Comparison of ENCODE assay signal across 2 cellular contexts in the genomic region with DNA sequence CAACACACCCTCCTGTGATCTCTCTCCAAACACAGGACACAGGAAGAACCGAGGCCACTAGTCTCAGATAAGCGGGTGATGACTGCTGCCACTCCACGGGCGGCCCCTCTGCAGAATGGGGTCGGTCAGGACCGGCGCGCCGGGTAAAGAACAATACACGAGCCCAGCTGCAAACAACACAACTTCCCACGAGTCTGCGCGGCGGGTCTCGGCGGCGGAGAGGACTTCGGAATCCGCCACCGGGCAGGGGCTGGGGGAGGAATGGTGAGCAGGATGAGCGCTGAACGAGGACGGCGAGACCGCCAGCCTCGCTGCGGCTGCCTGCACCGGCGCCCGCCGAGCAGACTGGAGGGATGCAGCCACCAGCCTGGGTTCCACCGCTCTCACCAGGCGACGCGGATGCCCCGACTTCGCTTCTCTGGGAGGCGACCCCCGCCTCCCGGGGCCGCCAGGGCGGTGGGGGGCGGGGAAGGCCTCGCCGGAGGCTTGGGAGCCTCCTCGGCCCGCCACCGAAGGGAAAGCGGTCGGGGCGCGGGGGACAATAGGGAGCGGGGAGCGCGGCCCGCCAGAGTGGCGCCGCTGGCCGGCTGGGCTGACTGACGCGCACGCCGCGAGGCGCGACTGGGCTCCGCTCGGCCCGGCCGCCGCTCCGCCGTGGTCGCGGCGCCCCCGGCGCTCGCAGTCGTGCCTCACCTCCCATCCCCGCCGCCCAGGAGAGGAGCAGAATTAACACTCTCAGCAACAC.
A peak's percentile ranks its signal among the peaks of the same experiment; 100 is the strongest.
TF ChIP-seq lines count a peak whose summit lies in the region.

No MANE protein-coding gene starts in this region.

TF ChIP-seq in HCT116, 20 proteins besides CTCF, POLR2A, EP300 and RAD21:
- TF ChIP-seq ZFX (IDR thresholded peaks at IDR 0.05) (peak; percentile 80), TCF7L2 (IDR thresholded peaks at IDR 0.05; ENCODE audit: borderline replicate concordance, extremely low read depth, insufficient read depth, insufficient read length) (no peak), SIN3A (IDR thresholded peaks at IDR 0.05; ENCODE audit: low read depth) (0 out of 2 replicates have a peak, but pooled peaks have one; percentile 17)
TF ChIP-seq in HCT116: peak in this region for 2.

TF ChIP-seq in HepG2, 621 proteins besides CTCF, POLR2A, EP300 and RAD21 (continues in another document):
- TF ChIP-seq ADNP (CRISPR knock-in tag; IDR thresholded peaks at IDR 0.05) (no peak), IKZF1 (IDR thresholded peaks at IDR 0.05) (no peak), ZBTB3 (CRISPR knock-in tag; IDR thresholded peaks at IDR 0.05; ENCODE audit: borderline replicate concordance, low read depth) (no peak), ZNF703 (CRISPR knock-in tag; IDR thresholded peaks at IDR 0.05; ENCODE audit: borderline replicate concordance) (no peak), MEF2D (CRISPR knock-in tag; IDR thresholded peaks at IDR 0.05) (0 out of 2 replicates have a peak, but pooled peaks have one; percentile 34), FOXK1 (CRISPR knock-in tag; IDR thresholded peaks at IDR 0.05; ENCODE audit: borderline replicate concordance, low read depth) (peak; percentile 32; the same call in 1 of the 2 replicates), SALL1 (CRISPR knock-in tag; IDR thresholded peaks at IDR 0.05) (peak; percentile 38; the same call in 1 of the 2 replicates), RBFOX2 (IDR thresholded peaks at IDR 0.05; ENCODE audit: low read depth, low read length) (peak; percentile 81), POLR2AphosphoS5 (IDR thresholded peaks at IDR 0.05; ENCODE audit: low read depth, low read length) (peak; percentile 32; the same call in 1 of the 2 replicates), NFATC3 (CRISPR knock-in tag; IDR thresholded peaks at IDR 0.05) (0 out of 2 replicates have a peak, but pooled peaks have one; percentile 57), ZNF550 (CRISPR knock-in tag; IDR thresholded peaks at IDR 0.05; ENCODE audit: borderline replicate concordance) (no peak), ZNF614 (CRISPR knock-in tag; IDR thresholded peaks at IDR 0.05; ENCODE audit: borderline replicate concordance) (no peak), KLF15 (CRISPR knock-in tag; IDR thresholded peaks at IDR 0.05; ENCODE audit: borderline replicate concordance) (no peak), ZNF598 (CRISPR knock-in tag; IDR thresholded peaks at IDR 0.05; ENCODE audit: borderline replicate concordance) (peak; percentile 27; the same call in 1 of the 2 replicates), HOXD1 (CRISPR knock-in tag; IDR thresholded peaks at IDR 0.05) (no peak), SIX4 (CRISPR knock-in tag; IDR thresholded peaks at IDR 0.05) (no peak), ZNF644 (CRISPR knock-in tag; IDR thresholded peaks at IDR 0.05; ENCODE audit: low read depth) (no peak), ZNF20 (CRISPR knock-in tag; IDR thresholded peaks at IDR 0.05) (0 out of 2 replicates have a peak, but pooled peaks have one; percentile 44), ETV5 (CRISPR knock-in tag; IDR thresholded peaks at IDR 0.05; ENCODE audit: borderline replicate concordance) (no peak), ZNF367 (CRISPR knock-in tag; IDR thresholded peaks at IDR 0.05; ENCODE audit: borderline replicate concordance) (no peak), NPAS2 (CRISPR knock-in tag; IDR thresholded peaks at IDR 0.05; ENCODE audit: borderline replicate concordance) (no peak), MATR3 (CRISPR knock-in tag; IDR thresholded peaks at IDR 0.05) (no peak), ZSCAN30 (CRISPR knock-in tag; IDR thresholded peaks at IDR 0.05) (no peak), THAP11 (CRISPR knock-in tag; IDR thresholded peaks at IDR 0.05) (no peak), ZNF557 (CRISPR knock-in tag; IDR thresholded peaks at IDR 0.05) (no peak), ZNF235 (CRISPR knock-in tag; IDR thresholded peaks at IDR 0.05; ENCODE audit: borderline replicate concordance) (0 out of 2 replicates have a peak, but pooled peaks have one; percentile 8), ZNF660 (CRISPR knock-in tag; IDR thresholded peaks at IDR 0.05; ENCODE audit: borderline replicate concordance, low read depth) (no peak)
- TF ChIP-seq, protein P1, sequence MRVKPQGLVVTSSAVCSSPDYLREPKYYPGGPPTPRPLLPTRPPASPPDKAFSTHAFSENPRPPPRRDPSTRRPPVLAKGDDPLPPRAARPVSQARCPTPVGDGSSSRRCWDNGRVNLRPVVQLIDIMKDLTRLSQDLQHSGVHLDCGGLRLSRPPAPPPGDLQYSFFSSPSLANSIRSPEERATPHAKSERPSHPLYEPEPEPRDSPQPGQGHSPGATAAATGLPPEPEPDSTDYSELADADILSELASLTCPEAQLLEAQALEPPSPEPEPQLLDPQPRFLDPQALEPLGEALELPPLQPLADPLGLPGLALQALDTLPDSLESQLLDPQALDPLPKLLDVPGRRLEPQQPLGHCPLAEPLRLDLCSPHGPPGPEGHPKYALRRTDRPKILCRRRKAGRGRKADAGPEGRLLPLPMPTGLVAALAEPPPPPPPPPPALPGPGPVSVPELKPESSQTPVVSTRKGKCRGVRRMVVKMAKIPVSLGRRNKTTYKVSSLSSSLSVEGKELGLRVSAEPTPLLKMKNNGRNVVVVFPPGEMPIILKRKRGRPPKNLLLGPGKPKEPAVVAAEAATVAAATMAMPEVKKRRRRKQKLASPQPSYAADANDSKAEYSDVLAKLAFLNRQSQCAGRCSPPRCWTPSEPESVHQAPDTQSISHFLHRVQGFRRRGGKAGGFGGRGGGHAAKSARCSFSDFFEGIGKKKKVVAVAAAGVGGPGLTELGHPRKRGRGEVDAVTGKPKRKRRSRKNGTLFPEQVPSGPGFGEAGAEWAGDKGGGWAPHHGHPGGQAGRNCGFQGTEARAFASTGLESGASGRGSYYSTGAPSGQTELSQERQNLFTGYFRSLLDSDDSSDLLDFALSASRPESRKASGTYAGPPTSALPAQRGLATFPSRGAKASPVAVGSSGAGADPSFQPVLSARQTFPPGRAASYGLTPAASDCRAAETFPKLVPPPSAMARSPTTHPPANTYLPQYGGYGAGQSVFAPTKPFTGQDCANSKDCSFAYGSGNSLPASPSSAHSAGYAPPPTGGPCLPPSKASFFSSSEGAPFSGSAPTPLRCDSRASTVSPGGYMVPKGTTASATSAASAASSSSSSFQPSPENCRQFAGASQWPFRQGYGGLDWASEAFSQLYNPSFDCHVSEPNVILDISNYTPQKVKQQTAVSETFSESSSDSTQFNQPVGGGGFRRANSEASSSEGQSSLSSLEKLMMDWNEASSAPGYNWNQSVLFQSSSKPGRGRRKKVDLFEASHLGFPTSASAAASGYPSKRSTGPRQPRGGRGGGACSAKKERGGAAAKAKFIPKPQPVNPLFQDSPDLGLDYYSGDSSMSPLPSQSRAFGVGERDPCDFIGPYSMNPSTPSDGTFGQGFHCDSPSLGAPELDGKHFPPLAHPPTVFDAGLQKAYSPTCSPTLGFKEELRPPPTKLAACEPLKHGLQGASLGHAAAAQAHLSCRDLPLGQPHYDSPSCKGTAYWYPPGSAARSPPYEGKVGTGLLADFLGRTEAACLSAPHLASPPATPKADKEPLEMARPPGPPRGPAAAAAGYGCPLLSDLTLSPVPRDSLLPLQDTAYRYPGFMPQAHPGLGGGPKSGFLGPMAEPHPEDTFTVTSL (CRISPR knock-in tag; IDR thresholded peaks at IDR 0.05; ENCODE audit: borderline replicate concordance) = no peak
- TF ChIP-seq, protein P2, sequence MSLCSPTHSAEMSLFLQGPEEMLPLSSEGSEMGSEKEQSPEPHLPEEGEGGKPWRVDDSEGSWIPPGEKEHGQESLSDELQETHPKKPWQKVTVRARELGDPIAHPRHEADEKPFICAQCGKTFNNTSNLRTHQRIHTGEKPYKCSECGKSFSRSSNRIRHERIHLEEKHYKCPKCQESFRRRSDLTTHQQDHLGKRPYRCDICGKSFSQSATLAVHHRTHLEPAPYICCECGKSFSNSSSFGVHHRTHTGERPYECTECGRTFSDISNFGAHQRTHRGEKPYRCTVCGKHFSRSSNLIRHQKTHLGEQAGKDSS (CRISPR knock-in tag; IDR thresholded peaks at IDR 0.05; ENCODE audit: borderline replicate concordance, low read depth) = 0 out of 2 replicates have a peak, but pooled peaks have one; percentile 23
- TF ChIP-seq, protein P3, sequence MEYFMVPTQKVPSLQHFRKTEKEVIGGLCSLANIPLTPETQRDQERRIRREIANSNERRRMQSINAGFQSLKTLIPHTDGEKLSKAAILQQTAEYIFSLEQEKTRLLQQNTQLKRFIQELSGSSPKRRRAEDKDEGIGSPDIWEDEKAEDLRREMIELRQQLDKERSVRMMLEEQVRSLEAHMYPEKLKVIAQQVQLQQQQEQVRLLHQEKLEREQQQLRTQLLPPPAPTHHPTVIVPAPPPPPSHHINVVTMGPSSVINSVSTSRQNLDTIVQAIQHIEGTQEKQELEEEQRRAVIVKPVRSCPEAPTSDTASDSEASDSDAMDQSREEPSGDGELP (IDR thresholded peaks at IDR 0.05; ENCODE audit: borderline replicate concordance, low read depth) = peak; percentile 59; the same call in 1 of the 2 replicates
- TF ChIP-seq, protein P4, sequence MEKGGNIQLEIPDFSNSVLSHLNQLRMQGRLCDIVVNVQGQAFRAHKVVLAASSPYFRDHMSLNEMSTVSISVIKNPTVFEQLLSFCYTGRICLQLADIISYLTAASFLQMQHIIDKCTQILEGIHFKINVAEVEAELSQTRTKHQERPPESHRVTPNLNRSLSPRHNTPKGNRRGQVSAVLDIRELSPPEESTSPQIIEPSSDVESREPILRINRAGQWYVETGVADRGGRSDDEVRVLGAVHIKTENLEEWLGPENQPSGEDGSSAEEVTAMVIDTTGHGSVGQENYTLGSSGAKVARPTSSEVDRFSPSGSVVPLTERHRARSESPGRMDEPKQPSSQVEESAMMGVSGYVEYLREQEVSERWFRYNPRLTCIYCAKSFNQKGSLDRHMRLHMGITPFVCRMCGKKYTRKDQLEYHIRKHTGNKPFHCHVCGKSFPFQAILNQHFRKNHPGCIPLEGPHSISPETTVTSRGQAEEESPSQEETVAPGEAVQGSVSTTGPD (CRISPR knock-in tag; IDR thresholded peaks at IDR 0.05) = no peak
- TF ChIP-seq, protein P5, sequence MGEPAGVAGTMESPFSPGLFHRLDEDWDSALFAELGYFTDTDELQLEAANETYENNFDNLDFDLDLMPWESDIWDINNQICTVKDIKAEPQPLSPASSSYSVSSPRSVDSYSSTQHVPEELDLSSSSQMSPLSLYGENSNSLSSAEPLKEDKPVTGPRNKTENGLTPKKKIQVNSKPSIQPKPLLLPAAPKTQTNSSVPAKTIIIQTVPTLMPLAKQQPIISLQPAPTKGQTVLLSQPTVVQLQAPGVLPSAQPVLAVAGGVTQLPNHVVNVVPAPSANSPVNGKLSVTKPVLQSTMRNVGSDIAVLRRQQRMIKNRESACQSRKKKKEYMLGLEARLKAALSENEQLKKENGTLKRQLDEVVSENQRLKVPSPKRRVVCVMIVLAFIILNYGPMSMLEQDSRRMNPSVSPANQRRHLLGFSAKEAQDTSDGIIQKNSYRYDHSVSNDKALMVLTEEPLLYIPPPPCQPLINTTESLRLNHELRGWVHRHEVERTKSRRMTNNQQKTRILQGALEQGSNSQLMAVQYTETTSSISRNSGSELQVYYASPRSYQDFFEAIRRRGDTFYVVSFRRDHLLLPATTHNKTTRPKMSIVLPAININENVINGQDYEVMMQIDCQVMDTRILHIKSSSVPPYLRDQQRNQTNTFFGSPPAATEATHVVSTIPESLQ (CRISPR knock-in tag; conservative IDR thresholded peaks at IDR 0.05) = no peak
- TF ChIP-seq, protein P6, sequence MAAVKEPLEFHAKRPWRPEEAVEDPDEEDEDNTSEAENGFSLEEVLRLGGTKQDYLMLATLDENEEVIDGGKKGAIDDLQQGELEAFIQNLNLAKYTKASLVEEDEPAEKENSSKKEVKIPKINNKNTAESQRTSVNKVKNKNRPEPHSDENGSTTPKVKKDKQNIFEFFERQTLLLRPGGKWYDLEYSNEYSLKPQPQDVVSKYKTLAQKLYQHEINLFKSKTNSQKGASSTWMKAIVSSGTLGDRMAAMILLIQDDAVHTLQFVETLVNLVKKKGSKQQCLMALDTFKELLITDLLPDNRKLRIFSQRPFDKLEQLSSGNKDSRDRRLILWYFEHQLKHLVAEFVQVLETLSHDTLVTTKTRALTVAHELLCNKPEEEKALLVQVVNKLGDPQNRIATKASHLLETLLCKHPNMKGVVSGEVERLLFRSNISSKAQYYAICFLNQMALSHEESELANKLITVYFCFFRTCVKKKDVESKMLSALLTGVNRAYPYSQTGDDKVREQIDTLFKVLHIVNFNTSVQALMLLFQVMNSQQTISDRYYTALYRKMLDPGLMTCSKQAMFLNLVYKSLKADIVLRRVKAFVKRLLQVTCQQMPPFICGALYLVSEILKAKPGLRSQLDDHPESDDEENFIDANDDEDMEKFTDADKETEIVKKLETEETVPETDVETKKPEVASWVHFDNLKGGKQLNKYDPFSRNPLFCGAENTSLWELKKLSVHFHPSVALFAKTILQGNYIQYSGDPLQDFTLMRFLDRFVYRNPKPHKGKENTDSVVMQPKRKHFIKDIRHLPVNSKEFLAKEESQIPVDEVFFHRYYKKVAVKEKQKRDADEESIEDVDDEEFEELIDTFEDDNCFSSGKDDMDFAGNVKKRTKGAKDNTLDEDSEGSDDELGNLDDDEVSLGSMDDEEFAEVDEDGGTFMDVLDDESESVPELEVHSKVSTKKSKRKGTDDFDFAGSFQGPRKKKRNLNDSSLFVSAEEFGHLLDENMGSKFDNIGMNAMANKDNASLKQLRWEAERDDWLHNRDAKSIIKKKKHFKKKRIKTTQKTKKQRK (IDR thresholded peaks at IDR 0.05; ENCODE audit: low read length) = no peak
- TF ChIP-seq, protein P7, sequence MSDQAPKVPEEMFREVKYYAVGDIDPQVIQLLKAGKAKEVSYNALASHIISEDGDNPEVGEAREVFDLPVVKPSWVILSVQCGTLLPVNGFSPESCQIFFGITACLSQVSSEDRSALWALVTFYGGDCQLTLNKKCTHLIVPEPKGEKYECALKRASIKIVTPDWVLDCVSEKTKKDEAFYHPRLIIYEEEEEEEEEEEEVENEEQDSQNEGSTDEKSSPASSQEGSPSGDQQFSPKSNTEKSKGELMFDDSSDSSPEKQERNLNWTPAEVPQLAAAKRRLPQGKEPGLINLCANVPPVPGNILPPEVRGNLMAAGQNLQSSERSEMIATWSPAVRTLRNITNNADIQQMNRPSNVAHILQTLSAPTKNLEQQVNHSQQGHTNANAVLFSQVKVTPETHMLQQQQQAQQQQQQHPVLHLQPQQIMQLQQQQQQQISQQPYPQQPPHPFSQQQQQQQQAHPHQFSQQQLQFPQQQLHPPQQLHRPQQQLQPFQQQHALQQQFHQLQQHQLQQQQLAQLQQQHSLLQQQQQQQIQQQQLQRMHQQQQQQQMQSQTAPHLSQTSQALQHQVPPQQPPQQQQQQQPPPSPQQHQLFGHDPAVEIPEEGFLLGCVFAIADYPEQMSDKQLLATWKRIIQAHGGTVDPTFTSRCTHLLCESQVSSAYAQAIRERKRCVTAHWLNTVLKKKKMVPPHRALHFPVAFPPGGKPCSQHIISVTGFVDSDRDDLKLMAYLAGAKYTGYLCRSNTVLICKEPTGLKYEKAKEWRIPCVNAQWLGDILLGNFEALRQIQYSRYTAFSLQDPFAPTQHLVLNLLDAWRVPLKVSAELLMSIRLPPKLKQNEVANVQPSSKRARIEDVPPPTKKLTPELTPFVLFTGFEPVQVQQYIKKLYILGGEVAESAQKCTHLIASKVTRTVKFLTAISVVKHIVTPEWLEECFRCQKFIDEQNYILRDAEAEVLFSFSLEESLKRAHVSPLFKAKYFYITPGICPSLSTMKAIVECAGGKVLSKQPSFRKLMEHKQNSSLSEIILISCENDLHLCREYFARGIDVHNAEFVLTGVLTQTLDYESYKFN (CRISPR knock-in tag; conservative IDR thresholded peaks at IDR 0.05) = 0 out of 2 replicates have a peak, but pooled peaks have one; percentile 28
